ENCODE assay signal across 1 cellular context in the genomic region with DNA sequence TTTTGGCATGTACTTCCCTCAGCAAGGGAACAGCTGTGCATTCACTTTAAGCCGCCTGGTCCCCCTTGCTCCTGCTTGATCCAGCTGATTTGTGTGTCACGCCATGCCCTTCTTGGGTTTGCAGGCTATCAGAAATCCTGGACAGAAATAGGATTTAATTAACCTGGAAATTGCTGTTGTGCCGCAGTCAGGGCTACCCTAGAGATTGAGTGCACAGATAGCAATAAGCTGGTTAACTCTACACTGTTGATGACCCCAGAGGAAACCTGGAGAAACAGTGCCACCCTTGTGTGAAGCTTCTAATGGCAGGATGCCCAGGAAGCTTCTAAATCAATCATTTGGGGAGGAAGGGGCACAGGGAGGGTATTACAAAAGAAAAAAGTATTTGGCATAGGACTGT.
A peak's percentile ranks its signal among the peaks of the same experiment; 100 is the strongest.
TF ChIP-seq lines count a peak whose summit lies in the region.

No MANE protein-coding gene starts in this region.

TF ChIP-seq in HEK293, 187 proteins besides CTCF, POLR2A, EP300 and RAD21 (continued from another document):
- TF ChIP-seq, protein P1, sequence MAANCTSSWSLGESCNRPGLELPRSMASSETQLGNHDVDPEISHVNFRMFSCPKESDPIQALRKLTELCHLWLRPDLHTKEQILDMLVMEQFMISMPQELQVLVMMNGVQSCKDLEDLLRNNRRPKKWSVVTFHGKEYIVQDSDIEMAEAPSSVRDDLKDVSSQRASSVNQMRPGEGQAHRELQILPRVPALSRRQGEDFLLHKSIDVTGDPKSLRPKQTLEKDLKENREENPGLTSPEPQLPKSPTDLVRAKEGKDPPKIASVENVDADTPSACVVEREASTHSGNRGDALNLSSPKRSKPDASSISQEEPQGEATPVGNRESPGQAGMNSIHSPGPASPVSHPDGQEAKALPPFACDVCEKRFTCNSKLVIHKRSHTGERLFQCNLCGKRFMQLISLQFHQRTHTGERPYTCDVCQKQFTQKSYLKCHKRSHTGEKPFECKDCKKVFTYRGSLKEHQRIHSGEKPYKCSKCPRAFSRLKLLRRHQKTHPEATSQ (tag by site-specific recombination; IDR thresholded peaks at IDR 0.05): no peak
- peak; percentile 52; the same call in 1 of the 2 replicates for TF ChIP-seq OSR2 (tag by site-specific recombination; IDR thresholded peaks at IDR 0.05)
- no peak for TF ChIP-seq ZNF560 (tag by site-specific recombination; IDR thresholded peaks at IDR 0.05; ENCODE audit: borderline replicate concordance)
- TF ChIP-seq ZIC2 (tag by site-specific recombination; IDR thresholded peaks at IDR 0.05): peak; percentile 39
- no peak for TF ChIP-seq YY2 (tag by site-specific recombination; IDR thresholded peaks at IDR 0.05)
- peak; percentile 95 for TF ChIP-seq ZNF660 (tag by site-specific recombination; IDR thresholded peaks at IDR 0.05)
- TF ChIP-seq ZNF561 (tag by site-specific recombination; IDR thresholded peaks at IDR 0.05; ENCODE audit: borderline replicate concordance): 0 out of 2 replicates have a peak, but pooled peaks have one; percentile 47
- no peak for TF ChIP-seq HOXD13 (CRISPR knock-in tag; IDR thresholded peaks at IDR 0.05; ENCODE audit: borderline replicate concordance)
- TF ChIP-seq, protein P2, sequence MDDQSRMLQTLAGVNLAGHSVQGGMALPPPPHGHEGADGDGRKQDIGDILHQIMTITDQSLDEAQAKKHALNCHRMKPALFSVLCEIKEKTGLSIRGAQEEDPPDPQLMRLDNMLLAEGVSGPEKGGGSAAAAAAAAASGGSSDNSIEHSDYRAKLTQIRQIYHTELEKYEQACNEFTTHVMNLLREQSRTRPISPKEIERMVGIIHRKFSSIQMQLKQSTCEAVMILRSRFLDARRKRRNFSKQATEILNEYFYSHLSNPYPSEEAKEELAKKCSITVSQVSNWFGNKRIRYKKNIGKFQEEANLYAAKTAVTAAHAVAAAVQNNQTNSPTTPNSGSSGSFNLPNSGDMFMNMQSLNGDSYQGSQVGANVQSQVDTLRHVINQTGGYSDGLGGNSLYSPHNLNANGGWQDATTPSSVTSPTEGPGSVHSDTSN (CRISPR knock-in tag; IDR thresholded peaks at IDR 0.05): no peak
- no peak for TF ChIP-seq KLF16 (tag by site-specific recombination; IDR thresholded peaks at IDR 0.05)
- no peak for TF ChIP-seq ZFP37 (tag by site-specific recombination; IDR thresholded peaks at IDR 0.05)
- TF ChIP-seq, protein P3, sequence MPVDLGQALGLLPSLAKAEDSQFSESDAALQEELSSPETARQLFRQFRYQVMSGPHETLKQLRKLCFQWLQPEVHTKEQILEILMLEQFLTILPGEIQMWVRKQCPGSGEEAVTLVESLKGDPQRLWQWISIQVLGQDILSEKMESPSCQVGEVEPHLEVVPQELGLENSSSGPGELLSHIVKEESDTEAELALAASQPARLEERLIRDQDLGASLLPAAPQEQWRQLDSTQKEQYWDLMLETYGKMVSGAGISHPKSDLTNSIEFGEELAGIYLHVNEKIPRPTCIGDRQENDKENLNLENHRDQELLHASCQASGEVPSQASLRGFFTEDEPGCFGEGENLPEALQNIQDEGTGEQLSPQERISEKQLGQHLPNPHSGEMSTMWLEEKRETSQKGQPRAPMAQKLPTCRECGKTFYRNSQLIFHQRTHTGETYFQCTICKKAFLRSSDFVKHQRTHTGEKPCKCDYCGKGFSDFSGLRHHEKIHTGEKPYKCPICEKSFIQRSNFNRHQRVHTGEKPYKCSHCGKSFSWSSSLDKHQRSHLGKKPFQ (tag by site-specific recombination; IDR thresholded peaks at IDR 0.05): 0 out of 2 replicates have a peak, but pooled peaks have one; percentile 40
- peak; percentile 14; the same call in 1 of the 2 replicates for TF ChIP-seq ZNF843 (tag by site-specific recombination; IDR thresholded peaks at IDR 0.05)
- no peak for TF ChIP-seq ZNF548 (tag by site-specific recombination; IDR thresholded peaks at IDR 0.05)
- TF ChIP-seq GFI1B (tag by site-specific recombination; IDR thresholded peaks at IDR 0.05): 0 out of 2 replicates have a peak, but pooled peaks have one; percentile 21
- TF ChIP-seq GLI2 (tag by site-specific recombination; IDR thresholded peaks at IDR 0.05; ENCODE audit: borderline replicate concordance, low read depth): no peak
- TF ChIP-seq, protein P4, sequence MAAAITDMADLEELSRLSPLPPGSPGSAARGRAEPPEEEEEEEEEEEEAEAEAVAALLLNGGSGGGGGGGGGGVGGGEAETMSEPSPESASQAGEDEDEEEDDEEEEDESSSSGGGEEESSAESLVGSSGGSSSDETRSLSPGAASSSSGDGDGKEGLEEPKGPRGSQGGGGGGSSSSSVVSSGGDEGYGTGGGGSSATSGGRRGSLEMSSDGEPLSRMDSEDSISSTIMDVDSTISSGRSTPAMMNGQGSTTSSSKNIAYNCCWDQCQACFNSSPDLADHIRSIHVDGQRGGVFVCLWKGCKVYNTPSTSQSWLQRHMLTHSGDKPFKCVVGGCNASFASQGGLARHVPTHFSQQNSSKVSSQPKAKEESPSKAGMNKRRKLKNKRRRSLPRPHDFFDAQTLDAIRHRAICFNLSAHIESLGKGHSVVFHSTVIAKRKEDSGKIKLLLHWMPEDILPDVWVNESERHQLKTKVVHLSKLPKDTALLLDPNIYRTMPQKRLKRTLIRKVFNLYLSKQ (tag by site-specific recombination; IDR thresholded peaks at IDR 0.05; ENCODE audit: borderline replicate concordance): no peak
- TF ChIP-seq, protein P5, sequence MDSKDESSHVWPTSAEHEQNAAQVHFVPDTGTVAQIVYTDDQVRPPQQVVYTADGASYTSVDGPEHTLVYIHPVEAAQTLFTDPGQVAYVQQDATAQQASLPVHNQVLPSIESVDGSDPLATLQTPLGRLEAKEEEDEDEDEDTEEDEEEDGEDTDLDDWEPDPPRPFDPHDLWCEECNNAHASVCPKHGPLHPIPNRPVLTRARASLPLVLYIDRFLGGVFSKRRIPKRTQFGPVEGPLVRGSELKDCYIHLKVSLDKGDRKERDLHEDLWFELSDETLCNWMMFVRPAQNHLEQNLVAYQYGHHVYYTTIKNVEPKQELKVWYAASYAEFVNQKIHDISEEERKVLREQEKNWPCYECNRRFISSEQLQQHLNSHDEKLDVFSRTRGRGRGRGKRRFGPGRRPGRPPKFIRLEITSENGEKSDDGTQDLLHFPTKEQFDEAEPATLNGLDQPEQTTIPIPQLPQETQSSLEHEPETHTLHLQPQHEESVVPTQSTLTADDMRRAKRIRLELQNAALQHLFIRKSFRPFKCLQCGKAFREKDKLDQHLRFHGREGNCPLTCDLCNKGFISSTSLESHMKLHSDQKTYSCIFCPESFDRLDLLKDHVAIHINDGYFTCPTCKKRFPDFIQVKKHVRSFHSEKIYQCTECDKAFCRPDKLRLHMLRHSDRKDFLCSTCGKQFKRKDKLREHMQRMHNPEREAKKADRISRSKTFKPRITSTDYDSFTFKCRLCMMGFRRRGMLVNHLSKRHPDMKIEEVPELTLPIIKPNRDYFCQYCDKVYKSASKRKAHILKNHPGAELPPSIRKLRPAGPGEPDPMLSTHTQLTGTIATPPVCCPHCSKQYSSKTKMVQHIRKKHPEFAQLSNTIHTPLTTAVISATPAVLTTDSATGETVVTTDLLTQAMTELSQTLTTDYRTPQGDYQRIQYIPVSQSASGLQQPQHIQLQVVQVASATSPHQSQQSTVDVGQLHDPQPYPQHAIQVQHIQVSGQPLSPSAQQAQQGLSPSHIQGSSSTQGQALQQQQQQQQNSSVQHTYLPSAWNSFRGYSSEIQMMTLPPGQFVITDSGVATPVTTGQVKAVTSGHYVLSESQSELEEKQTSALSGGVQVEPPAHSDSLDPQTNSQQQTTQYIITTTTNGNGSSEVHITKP (tag by site-specific recombination; IDR thresholded peaks at IDR 0.05): peak; percentile 51
